Comparison of ENCODE assay signal across 8 cellular contexts in genomic region chr9:16704489-16705111, GRCh38.
DNase-seq lines count a peak whose midpoint lies in the region; ATAC-seq and TF ChIP-seq lines count a peak whose summit lies in the region.

No MANE protein-coding gene starts in this region.

- WGBS in body of pancreas, 2 donors, result 67 to 74% methylated on average over 9 of the region's 9 CpGs

- no peaks in the 10 kb centered on the region for H3K27me3 ChIP-seq in body of pancreas
- no peaks in the 10 kb centered on the region for H3K27me3 ChIP-seq in gastrocnemius medialis

- intact Hi-C loops in body of pancreas (cut with DNase I), result no loop called here
- intact Hi-C loops in gastrocnemius medialis (cut with DNase I; ENCODE audit: low total_unique reads), result no loop called here

- in situ Hi-C loops in gastrocnemius medialis (cut with MboI; ENCODE audit: low sequenced_read_pairs in 4 of 4), result loop anchor here in 1 of 4 donors (25.0 kb wide), 1 partner anchor 367 kb away; no protein-coding TSS in a partner anchor

- peak; percentile 44 for DNase-seq in GM04504 (ENCODE audit: low read depth)
- DNase-seq in body of pancreas, result peak; percentile 14 to 25 (median 18)
- DNase-seq in hepatic stellate cell (ENCODE audit: low spot score), result peak; percentile 45
- peak; percentile 11 to 23 for DNase-seq in gastrocnemius medialis
- no peak for DNase-seq in activated CD4-positive, CD25-positive, alpha-beta regulatory T cell (lab: John Stamatoyannopoulos, UW)
- no peak for DNase-seq in left lobe of liver (ENCODE audit: low spot score)

- ATAC-seq in body of pancreas (peak; percentile 34), gastrocnemius medialis (peak; percentile 37 to 51), HG03521 (IDR thresholded peaks at IDR 0.05; ENCODE audit: unreplicated experiment) (no peak), left lobe of liver (no peak), HG03460 (IDR thresholded peaks at IDR 0.05; ENCODE audit: unreplicated experiment) (no peak)

- H3K4me1 ChIP-seq in body of pancreas (no peaks in the 10 kb centered on the region), gastrocnemius medialis (peaks cover 5 to 11% of the 10 kb centered on the region in 2 donors)

- H3K27ac ChIP-seq in body of pancreas (peak overlapping the region in 2 of 4 donors; percentile 75 to 80), gastrocnemius medialis (peak overlapping the region; percentile 71 to 83 (median 80))

- no peak for TF ChIP-seq CTCF in body of pancreas (IDR thresholded peaks at IDR 0.05)
- no peak for TF ChIP-seq CTCF in gastrocnemius medialis (IDR thresholded peaks at IDR 0.05 in 4 of 5, conservative IDR thresholded peaks at IDR 0.05 in 1 of 5)

- H3K4me3 ChIP-seq in body of pancreas, result no peak overlapping the region
- H3K4me3 ChIP-seq in gastrocnemius medialis, result peak overlapping the region; percentile 18 to 51 (median 30)

- H3K36me3 ChIP-seq in body of pancreas (replicated peaks in 1 of 2; ENCODE audit: insufficient read depth in 1 of 2, low read depth in 2 of 2), result no peaks in the 10 kb centered on the region
- H3K36me3 ChIP-seq in gastrocnemius medialis, result no peaks in the 10 kb centered on the region

- TF ChIP-seq POLR2A in body of pancreas (IDR thresholded peaks at IDR 0.05) (no peak), gastrocnemius medialis (IDR thresholded peaks at IDR 0.05) (no peak)

- H3K9me3 ChIP-seq in body of pancreas (no peaks in the 10 kb centered on the region), gastrocnemius medialis (no peaks in the 10 kb centered on the region)

Comparison
In these comparisons a context has a peak if more than half of its experiments do, and no peak if none do; other contexts are left out.
1. DNase-seq: peak in GM04504 (single experiment), body of pancreas (4 of 4), hepatic stellate cell (single experiment) and gastrocnemius medialis (2 of 2); none in activated CD4-positive, CD25-positive, alpha-beta regulatory T cell (0 of 4) and left lobe of liver (single experiment).
2. ATAC-seq: peak in body of pancreas (single experiment) and gastrocnemius medialis (2 of 2); none in HG03521 (single experiment), left lobe of liver (single experiment) and HG03460 (single experiment).
3. H3K4me3 ChIP-seq: peak in gastrocnemius medialis (4 of 4); none in body of pancreas (0 of 2).